Comparison of ENCODE assay signal across 9 cellular contexts in the genomic region with DNA sequence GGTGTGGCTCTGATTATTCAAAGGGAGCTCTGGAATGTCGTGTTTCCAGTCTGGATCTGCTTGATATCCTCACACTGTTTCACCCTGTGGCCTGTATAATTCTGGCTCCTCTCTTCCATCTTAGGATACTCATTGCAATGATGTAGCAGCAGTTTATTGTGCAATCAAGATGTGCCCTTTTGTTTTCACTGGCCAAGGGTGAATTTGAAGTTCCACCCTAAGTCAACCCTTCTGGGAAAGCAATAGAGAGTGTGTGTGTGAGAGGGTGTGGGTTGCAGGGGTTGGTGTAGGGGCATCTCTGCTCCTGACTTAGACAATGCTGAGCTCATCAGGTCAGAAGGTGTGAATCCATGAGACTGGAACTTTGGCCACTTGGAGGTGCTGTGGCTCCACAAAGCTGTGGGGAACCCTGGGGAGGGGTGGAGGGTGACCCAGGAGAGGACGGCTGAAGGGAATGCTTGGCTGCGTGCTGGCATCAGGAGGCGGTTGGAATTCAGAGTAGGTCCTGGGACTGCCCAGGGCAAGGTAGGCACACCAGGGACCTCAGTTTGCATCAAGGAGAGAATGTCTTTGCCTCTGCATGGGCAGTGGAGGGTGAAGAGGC.
DNase-seq lines count a peak whose midpoint lies in the region; ATAC-seq and TF ChIP-seq lines count a peak whose summit lies in the region.
"Had no signal": no experiment of that assay in that cellular context is flagged by ENCODE, and none has a peak within 500 bp of the region (broad histone marks: within the 10 kb centered on the region; RNA-seq: fewer than 3 reads in every experiment).

No MANE protein-coding gene starts in this region.

- H3K27me3 Mint-ChIP-seq in WTC11 (ENCODE audit: low read depth), result peaks cover 3% of the 10 kb centered on the region

- no peaks in the 10 kb centered on the region for H3K4me1 ChIP-seq in Peyer's patch

- no peak overlapping the region for H3K4me3 Mint-ChIP-seq in WTC11

- no peaks in the 10 kb centered on the region for H3K9me3 ChIP-seq in Peyer's patch

- ATAC-seq in WTC11 (peak; percentile 97), HG03457 (IDR thresholded peaks at IDR 0.05; ENCODE audit: unreplicated experiment) (no peak)

- H3K4me1 Mint-ChIP-seq in WTC11, result peaks cover 20% of the 10 kb centered on the region

- H3K27me3 ChIP-seq in Peyer's patch, result no peaks in the 10 kb centered on the region

- H3K36me3 Mint-ChIP-seq in WTC11, result no peaks in the 10 kb centered on the region

- DNase-seq in AML-193 (lab: John Stamatoyannopoulos, UW), result peak; percentile 78 to 81
- peak; percentile 13 for DNase-seq in HCEC 1CT
- DNase-seq in WTC11 (ENCODE audit: low spot score), result peak; percentile 81
- peak; percentile 39 for DNase-seq in iris pigment epithelial cell (ENCODE audit: low read depth)
- no peak for DNase-seq in Peyer's patch
- no peak for DNase-seq in amniotic stem cell (lab: John Stamatoyannopoulos, UW)
- DNase-seq in AG08395 (ENCODE audit: low spot score), result no peak
- DNase-seq: NCI-H1417 treated with DMSO at 0.1 percent for 48 hours had no signal

- H3K27ac ChIP-seq in Peyer's patch, result no peak overlapping the region

- TF ChIP-seq POLR2A in Peyer's patch (IDR thresholded peaks at IDR 0.05), result no peak

- no peaks in the 10 kb centered on the region for H3K9me3 Mint-ChIP-seq in WTC11

- TF ChIP-seq CTCF in WTC11 (IDR thresholded peaks at IDR 0.05), result no peak; the same call in 1 of the 2 replicates
- TF ChIP-seq CTCF in Peyer's patch (IDR thresholded peaks at IDR 0.05), result no peak

- no peak overlapping the region for H3K4me3 ChIP-seq in Peyer's patch

- H3K36me3 ChIP-seq in Peyer's patch, result no peaks in the 10 kb centered on the region

- H3K27ac Mint-ChIP-seq in WTC11, result peak overlapping the region; percentile 22

- CTCF ChIA-PET in WTC11 (lab: Charles Lee), result interaction anchor here (0.6 to 2.5 kb wide), 41 partner anchors 10 to 460 kb away, joined by 3 to 49 read pairs (median 5); no protein-coding TSS in a partner anchor

- POLR2A ChIA-PET in WTC11 (lab: Charles Lee), result interaction anchor here (1.0 kb wide), 1 partner anchor 10 kb away, joined by 5 read pairs; no protein-coding TSS in a partner anchor

TF ChIP-seq in WTC11, 78 proteins besides CTCF, POLR2A, EP300 and RAD21 (continues in another document):
- TF ChIP-seq, protein P1, sequence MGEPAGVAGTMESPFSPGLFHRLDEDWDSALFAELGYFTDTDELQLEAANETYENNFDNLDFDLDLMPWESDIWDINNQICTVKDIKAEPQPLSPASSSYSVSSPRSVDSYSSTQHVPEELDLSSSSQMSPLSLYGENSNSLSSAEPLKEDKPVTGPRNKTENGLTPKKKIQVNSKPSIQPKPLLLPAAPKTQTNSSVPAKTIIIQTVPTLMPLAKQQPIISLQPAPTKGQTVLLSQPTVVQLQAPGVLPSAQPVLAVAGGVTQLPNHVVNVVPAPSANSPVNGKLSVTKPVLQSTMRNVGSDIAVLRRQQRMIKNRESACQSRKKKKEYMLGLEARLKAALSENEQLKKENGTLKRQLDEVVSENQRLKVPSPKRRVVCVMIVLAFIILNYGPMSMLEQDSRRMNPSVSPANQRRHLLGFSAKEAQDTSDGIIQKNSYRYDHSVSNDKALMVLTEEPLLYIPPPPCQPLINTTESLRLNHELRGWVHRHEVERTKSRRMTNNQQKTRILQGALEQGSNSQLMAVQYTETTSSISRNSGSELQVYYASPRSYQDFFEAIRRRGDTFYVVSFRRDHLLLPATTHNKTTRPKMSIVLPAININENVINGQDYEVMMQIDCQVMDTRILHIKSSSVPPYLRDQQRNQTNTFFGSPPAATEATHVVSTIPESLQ (CRISPR knock-in tag; IDR thresholded peaks at IDR 0.05), result no peak
- TF ChIP-seq ATF2 (CRISPR knock-in tag; IDR thresholded peaks at IDR 0.05; ENCODE audit: borderline replicate concordance, low read depth) (no peak), ZNF423 (CRISPR knock-in tag; IDR thresholded peaks at IDR 0.05) (peak; percentile 22; the same call in 1 of the 2 replicates), IRF2 (CRISPR knock-in tag; IDR thresholded peaks at IDR 0.05; ENCODE audit: borderline replicate concordance, low read depth) (no peak), NFATC4 (CRISPR knock-in tag; IDR thresholded peaks at IDR 0.05) (no peak), CREM (CRISPR knock-in tag; IDR thresholded peaks at IDR 0.05) (no peak), SOX15 (CRISPR knock-in tag; IDR thresholded peaks at IDR 0.05) (no peak), ZSCAN18 (CRISPR knock-in tag; IDR thresholded peaks at IDR 0.05) (no peak), ETV6 (CRISPR knock-in tag; IDR thresholded peaks at IDR 0.05) (0 out of 2 replicates have a peak, but pooled peaks have one; percentile 40), MXD4 (CRISPR knock-in tag; IDR thresholded peaks at IDR 0.05; ENCODE audit: borderline replicate concordance) (no peak), NR2C2 (CRISPR knock-in tag; IDR thresholded peaks at IDR 0.05) (no peak), ZNF532 (CRISPR knock-in tag; IDR thresholded peaks at IDR 0.05; ENCODE audit: borderline replicate concordance) (no peak), RORB (CRISPR knock-in tag; IDR thresholded peaks at IDR 0.05) (no peak), NR3C1 (CRISPR knock-in tag; conservative IDR thresholded peaks at IDR 0.05; ENCODE audit: low read depth) (no peak)
- TF ChIP-seq, protein P2, sequence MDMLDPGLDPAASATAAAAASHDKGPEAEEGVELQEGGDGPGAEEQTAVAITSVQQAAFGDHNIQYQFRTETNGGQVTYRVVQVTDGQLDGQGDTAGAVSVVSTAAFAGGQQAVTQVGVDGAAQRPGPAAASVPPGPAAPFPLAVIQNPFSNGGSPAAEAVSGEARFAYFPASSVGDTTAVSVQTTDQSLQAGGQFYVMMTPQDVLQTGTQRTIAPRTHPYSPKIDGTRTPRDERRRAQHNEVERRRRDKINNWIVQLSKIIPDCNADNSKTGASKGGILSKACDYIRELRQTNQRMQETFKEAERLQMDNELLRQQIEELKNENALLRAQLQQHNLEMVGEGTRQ (CRISPR knock-in tag; IDR thresholded peaks at IDR 0.05), result no peak
- TF ChIP-seq, protein P3, sequence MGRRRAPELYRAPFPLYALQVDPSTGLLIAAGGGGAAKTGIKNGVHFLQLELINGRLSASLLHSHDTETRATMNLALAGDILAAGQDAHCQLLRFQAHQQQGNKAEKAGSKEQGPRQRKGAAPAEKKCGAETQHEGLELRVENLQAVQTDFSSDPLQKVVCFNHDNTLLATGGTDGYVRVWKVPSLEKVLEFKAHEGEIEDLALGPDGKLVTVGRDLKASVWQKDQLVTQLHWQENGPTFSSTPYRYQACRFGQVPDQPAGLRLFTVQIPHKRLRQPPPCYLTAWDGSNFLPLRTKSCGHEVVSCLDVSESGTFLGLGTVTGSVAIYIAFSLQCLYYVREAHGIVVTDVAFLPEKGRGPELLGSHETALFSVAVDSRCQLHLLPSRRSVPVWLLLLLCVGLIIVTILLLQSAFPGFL (CRISPR knock-in tag; IDR thresholded peaks at IDR 0.05; ENCODE audit: borderline replicate concordance), result no peak

Comparison
In these comparisons a context has a peak if more than half of its experiments do, and no peak if none do; other contexts are left out.
1. DNase-seq: peak in AML-193 (2 of 2), HCEC 1CT (single experiment), WTC11 (single experiment) and iris pigment epithelial cell (single experiment); none in Peyer's patch (0 of 3), amniotic stem cell (single experiment) and AG08395 (single experiment).